In genomic region chr10:13759167-13759566, GRCh38 we compare ENCODE assay signal across 18 cellular contexts.
DNase-seq lines count a peak whose midpoint lies in the region; ATAC-seq, FAIRE-seq and TF ChIP-seq lines count a peak whose summit lies in the region.
"Had no signal": no experiment of that assay in that cellular context is flagged by ENCODE, and none has a peak within 500 bp of the region (broad histone marks: within the 10 kb centered on the region; RNA-seq: fewer than 3 reads in every experiment).

No MANE protein-coding gene starts in this region.

- in situ Hi-C loops in mammary epithelial cell (cut with MboI; ENCODE audit: low sequenced_read_pairs in 2 of 2) = no loop called here

- FAIRE-seq in bronchial epithelial cell (lab: Jason Lieb, UNC) = peak; percentile 40
- FAIRE-seq: A549, endometrium, K562 had no signal

- H3K9ac ChIP-seq in mammary epithelial cell (ENCODE audit: insufficient read depth, low read length) (no peak overlapping the region), smooth muscle cell (ENCODE audit: low read depth) (peak overlapping the region; percentile 58), colonic mucosa (ENCODE audit: low read depth in 2 of 2, low read length in 2 of 2) (no peak overlapping the region)

- no peak overlapping the region for H3K4me3 ChIP-seq in mammary epithelial cell (replicated peaks in 1 of 3; ENCODE audit: insufficient read depth in 1 of 3, low read depth in 2 of 3, low read length in 3 of 3)
- H3K4me3 ChIP-seq in breast epithelium = no peak overlapping the region
- no peak overlapping the region for H3K4me3 ChIP-seq in bronchial epithelial cell (ENCODE audit: low read depth, low read length)
- no peak overlapping the region for H3K4me3 ChIP-seq in smooth muscle cell
- no peak overlapping the region for H3K4me3 ChIP-seq in colonic mucosa
- H3K4me3 ChIP-seq: A549, K562, SK-N-MC, skin epidermis had no signal

- H3K79me2 ChIP-seq in mammary epithelial cell (ENCODE audit: insufficient read depth, low read length) = no peaks in the 10 kb centered on the region
- H3K79me2 ChIP-seq in smooth muscle cell (ENCODE audit: low read depth) = no peaks in the 10 kb centered on the region

- H2AFZ ChIP-seq in mammary epithelial cell (ENCODE audit: low read depth, low read length) (peak overlapping the region; percentile 4), smooth muscle cell (ENCODE audit: low read depth) (peak overlapping the region; percentile 34)

- dilution Hi-C loops in mammary epithelial cell (cut with HindIII; ENCODE audit: low sequenced_read_pairs) = no loop called here

- TF ChIP-seq CTCF in mammary epithelial cell (conservative IDR thresholded peaks at IDR 0.05 in 1 of 2, IDR thresholded peaks at IDR 0.05 in 1 of 2; ENCODE audit: extremely low read depth in 1 of 2, insufficient read depth in 1 of 2, low read depth in 1 of 2, low read length in 2 of 2) (no peak), breast epithelium (IDR thresholded peaks at IDR 0.05) (no peak), bronchial epithelial cell (IDR thresholded peaks at IDR 0.05; ENCODE audit: insufficient read depth, low read length, severe bottlenecking) (no peak), smooth muscle cell (IDR thresholded peaks at IDR 0.05; ENCODE audit: borderline replicate concordance, insufficient read depth, poor library complexity, severe bottlenecking) (no peak), colonic mucosa (IDR thresholded peaks at IDR 0.05) (no peak)

- no peak overlapping the region for H3K4me2 ChIP-seq in mammary epithelial cell (ENCODE audit: insufficient read depth, low read depth, low read length)
- peak overlapping the region; percentile 50 for H3K4me2 ChIP-seq in smooth muscle cell
- H3K4me2 ChIP-seq: A549 had no signal

- H3K27me3 ChIP-seq in mammary epithelial cell (ENCODE audit: insufficient read depth, low read length) = no peaks in the 10 kb centered on the region
- H3K27me3 ChIP-seq in breast epithelium = no peaks in the 10 kb centered on the region
- H3K27me3 ChIP-seq in bronchial epithelial cell (ENCODE audit: control insufficient read depth, insufficient read depth, low read length) = no peaks in the 10 kb centered on the region
- no peaks in the 10 kb centered on the region for H3K27me3 ChIP-seq in smooth muscle cell (ENCODE audit: low read depth)
- no peaks in the 10 kb centered on the region for H3K27me3 ChIP-seq in colonic mucosa

- H4K20me1 ChIP-seq in mammary epithelial cell (ENCODE audit: insufficient read depth, low read length) = no peaks in the 10 kb centered on the region
- H4K20me1 ChIP-seq in smooth muscle cell (ENCODE audit: low read depth) = no peaks in the 10 kb centered on the region

- H3F3A ChIP-seq in smooth muscle cell (ENCODE audit: low read depth) = no peaks in the 10 kb centered on the region

- H3K36me3 ChIP-seq in mammary epithelial cell (ENCODE audit: insufficient read depth, low read length) = no peaks in the 10 kb centered on the region
- no peaks in the 10 kb centered on the region for H3K36me3 ChIP-seq in breast epithelium
- H3K36me3 ChIP-seq in bronchial epithelial cell (ENCODE audit: control insufficient read depth, insufficient read depth, low read length) = no peaks in the 10 kb centered on the region
- no peaks in the 10 kb centered on the region for H3K36me3 ChIP-seq in smooth muscle cell (ENCODE audit: low read depth)
- no peaks in the 10 kb centered on the region for H3K36me3 ChIP-seq in colonic mucosa

- H3K4me1 ChIP-seq in mammary epithelial cell (ENCODE audit: insufficient read depth, low read length) (peaks cover 22% of the 10 kb centered on the region), breast epithelium (no peaks in the 10 kb centered on the region), smooth muscle cell (ENCODE audit: low read depth) (peaks cover 24% of the 10 kb centered on the region), colonic mucosa (no peaks in the 10 kb centered on the region)

- no peak for ATAC-seq in HG02884 (IDR thresholded peaks at IDR 0.05; ENCODE audit: unreplicated experiment)
- ATAC-seq: A549; K562; left ventricle myocardium superior; stimulated activated naive CD8-positive, alpha-beta T cell treated with anti-CD3 and anti-CD28 coated beads, Interleukin-15, amount 100 ng/mL, for 72 hours had no signal

- CTCF ChIA-PET in mammary epithelial cell (lab: Charles Lee; ENCODE audit: low non-redundant PET) = no interaction called here

- peak overlapping the region; percentile 81 for H3K27ac ChIP-seq in mammary epithelial cell (ENCODE audit: insufficient read depth, low read depth, low read length)
- no peak overlapping the region for H3K27ac ChIP-seq in breast epithelium
- H3K27ac ChIP-seq in smooth muscle cell (ENCODE audit: low read depth) = peak overlapping the region; percentile 91
- H3K27ac ChIP-seq in colonic mucosa = no peak overlapping the region
- H3K27ac ChIP-seq: SK-N-MC had no signal

- 73% methylated on average over 6 of the region's 6 CpGs for WGBS in mammary epithelial cell (ENCODE audit: low coverage, missing lambda C conversion rate)
- 37% methylated on average over 6 of the region's 6 CpGs for WGBS in smooth muscle cell (ENCODE audit: low lambda C conversion rate)

- intact Hi-C loops in mammary epithelial cell (cut with micrococcal nuclease) (no loop called here), breast epithelium (cut with DNase I; ENCODE audit: low total_unique reads) (no loop called here), colonic mucosa (cut with DNase I) (no loop called here)

- DNase-seq in mammary epithelial cell (no peak), breast epithelium (ENCODE audit: low spot score in 2 of 2) (no peak), bronchial epithelial cell (ENCODE audit: low read depth) (no peak), iPS-NIHi7 (ENCODE audit: extremely low spot score) (peak; percentile 69), smooth muscle cell (lab: John Stamatoyannopoulos, UW; ENCODE audit: unreplicated experiment) (no peak), colonic mucosa (no peak), COR-L47 (lab: John Stamatoyannopoulos, UW) (no peak)
- DNase-seq: activated effector memory CD4-positive, alpha-beta T cell treated with Interleukin-2 at 50 U/mL for 16 hours; left ventricle myocardium superior; NCI-H1092 treated with DMSO at 0.1 percent for 48 hours; NCI-H2227 treated with DMSO at 0.1 percent for 48 hours; stimulated activated naive CD8-positive, alpha-beta T cell treated with anti-CD3 and anti-CD28 coated beads, Interleukin-15, amount 100 ng/mL, for 72 hours had no signal

- no peak for TF ChIP-seq POLR2A in breast epithelium (IDR thresholded peaks at IDR 0.05)

- H3K9me3 ChIP-seq in mammary epithelial cell (replicated peaks; ENCODE audit: insufficient read depth, low read length) (no peaks in the 10 kb centered on the region), breast epithelium (no peaks in the 10 kb centered on the region), smooth muscle cell (replicated peaks; ENCODE audit: low read depth) (no peaks in the 10 kb centered on the region), colonic mucosa (no peaks in the 10 kb centered on the region)
- H3K9me3 ChIP-seq: A549 had no signal

- BruUV-seq in mammary epithelial cell (replicated peaks; lab: Mats Ljungman, UMichigan) = no TSS peak

Comparison
In these comparisons a context has a peak if more than half of its experiments do, and no peak if none do; other contexts are left out.
1. H3K27ac ChIP-seq: peak in mammary epithelial cell (single experiment) and smooth muscle cell (single experiment); none in breast epithelium (0 of 2) and colonic mucosa (single experiment).